Comparison of ENCODE assay signal across 22 cellular contexts in genomic region chr9:127189628-127190027, GRCh38.
DNase-seq lines count a peak whose midpoint lies in the region; ATAC-seq, FAIRE-seq and TF ChIP-seq lines count a peak whose summit lies in the region.
"Had no signal": no experiment of that assay in that cellular context is flagged by ENCODE, and none has a peak within 500 bp of the region (broad histone marks: within the 10 kb centered on the region; RNA-seq: fewer than 3 reads in every experiment).

No MANE protein-coding gene starts in this region.

- no peak overlapping the region for H3K4me3 Mint-ChIP-seq in natural killer cell treated with Interleukin-12 subunit alpha and Interleukin-12 subunit beta and Interleukin-15 and Interleukin-18, amount 100 ng/mL, for 72 hours

- H3K27ac ChIP-seq in heart left ventricle (no peak overlapping the region), skeletal muscle tissue (ENCODE audit: low read depth, low read length) (peak overlapping the region; percentile 87), WERI-Rb-1 (no peak overlapping the region)
- H3K27ac ChIP-seq: PC-9 had no signal

- H3K4me3 ChIP-seq in heart left ventricle (no peak overlapping the region), skeletal muscle tissue (ENCODE audit: low read length in 3 of 3) (no peak overlapping the region), WERI-Rb-1 (ENCODE audit: low read depth, low read length) (no peak overlapping the region)
- H3K4me3 ChIP-seq: PC-9 had no signal

- no peaks in the 10 kb centered on the region for H3K4me1 Mint-ChIP-seq in natural killer cell treated with Interleukin-12 subunit alpha and Interleukin-12 subunit beta and Interleukin-15 and Interleukin-18, amount 100 ng/mL, for 72 hours (ENCODE audit: low read depth in 2 of 2)

- H3K9me3 ChIP-seq in heart left ventricle (no peaks in the 10 kb centered on the region), skeletal muscle tissue (ENCODE audit: control insufficient read depth in 3 of 3, low read length in 3 of 3) (no peaks in the 10 kb centered on the region), WERI-Rb-1 (ENCODE audit: severe bottlenecking) (no peaks in the 10 kb centered on the region)

- no peak overlapping the region for H3K27ac Mint-ChIP-seq in natural killer cell treated with Interleukin-12 subunit alpha and Interleukin-12 subunit beta and Interleukin-15 and Interleukin-18, amount 100 ng/mL, for 72 hours

- FAIRE-seq in GM19239 (lab: Jason Lieb, UNC), result no peak
- FAIRE-seq: GM12892, H54, HTR-8/SVneo had no signal

- H3K27me3 ChIP-seq in heart left ventricle (no peaks in the 10 kb centered on the region), skeletal muscle tissue (ENCODE audit: control insufficient read depth in 3 of 3, insufficient read depth in 3 of 3, low read length in 3 of 3) (no peaks in the 10 kb centered on the region), WERI-Rb-1 (ENCODE audit: insufficient read depth, low read depth, severe bottlenecking) (no peaks in the 10 kb centered on the region)

- no peak for TF ChIP-seq CTCF in heart left ventricle (IDR thresholded peaks at IDR 0.05)
- TF ChIP-seq CTCF in WERI-Rb-1 (IDR thresholded peaks at IDR 0.05; ENCODE audit: low read depth, low read length), result no peak

- peaks cover 2 to 48% (median 37%) of the 10 kb centered on the region in 12 donors for H3K4me1 ChIP-seq in heart left ventricle
- peaks cover 45 to 50% (median 48%) of the 10 kb centered on the region in 3 donors for H3K4me1 ChIP-seq in skeletal muscle tissue (ENCODE audit: control insufficient read depth in 3 of 3, insufficient read depth in 3 of 3, low read length in 3 of 3)

- 73 to 92% (median 79%) methylated on average over 4 to 5 of the region's 5 CpGs for WGBS in heart left ventricle, 4 donors

- H3K9ac ChIP-seq in skeletal muscle tissue (ENCODE audit: low read depth in 1 of 3, low read length in 3 of 3), result no peak overlapping the region

- no peaks in the 10 kb centered on the region for H3K27me3 Mint-ChIP-seq in natural killer cell treated with Interleukin-12 subunit alpha and Interleukin-12 subunit beta and Interleukin-15 and Interleukin-18, amount 100 ng/mL, for 72 hours

- ATAC-seq in left cardiac atrium, result no peak
- no peak for ATAC-seq in heart left ventricle
- ATAC-seq in natural killer cell treated with Interleukin-12 subunit alpha and Interleukin-12 subunit beta and Interleukin-15 and Interleukin-18, amount 100 ng/mL, for 72 hours, result no peak
- no peak for ATAC-seq in GM21423 (IDR thresholded peaks at IDR 0.05; ENCODE audit: unreplicated experiment)

- H3K36me3 ChIP-seq in heart left ventricle, result no peaks in the 10 kb centered on the region
- no peaks in the 10 kb centered on the region for H3K36me3 ChIP-seq in skeletal muscle tissue (ENCODE audit: control insufficient read depth in 3 of 3, insufficient read depth in 3 of 3, low read length in 3 of 3)
- no peaks in the 10 kb centered on the region for H3K36me3 ChIP-seq in WERI-Rb-1

- H3K9me3 Mint-ChIP-seq in natural killer cell treated with Interleukin-12 subunit alpha and Interleukin-12 subunit beta and Interleukin-15 and Interleukin-18, amount 100 ng/mL, for 72 hours, result no peaks in the 10 kb centered on the region

- TF ChIP-seq POLR2A in heart left ventricle (IDR thresholded peaks at IDR 0.05), result no peak

- DNase-seq in left cardiac atrium, result peak; percentile 22
- DNase-seq in heart left ventricle, result no peak
- peak; percentile 56 for DNase-seq in natural killer cell treated with Interleukin-12 subunit alpha and Interleukin-12 subunit beta and Interleukin-15 and Interleukin-18, amount 100 ng/mL, for 72 hours (ENCODE audit: low spot score)
- DNase-seq in WERI-Rb-1, result no peak
- no peak for DNase-seq in GM19239 (ENCODE audit: insufficient read length, low spot score)
- no peak for DNase-seq in SKM-1 treated with dmso at 0.1 percent for 144 hours (lab: John Stamatoyannopoulos, UW; ENCODE audit: unreplicated experiment)
- DNase-seq: DMS153; DND-41; KBM-7; NCI-H2029; NCI-H446 treated with DMSO at 0.1 percent for 48 hours; NCI-H526; NCI-H82; NK-92 treated with Interleukin-12 subunit alpha and Interleukin-12 subunit beta, amount 100 ng/mL, for 24 hours; PC-9; RPMI8226; SHP77 treated with DMSO at 0.1 percent for 48 hours had no signal

- intact Hi-C loops in left cardiac atrium (cut with DNase I), result loop anchor here (5.0 to 10.0 kb wide), 3 partner anchors 52 to 67 kb away; partner anchors contain the start of gene ANGPTL2 (in 2 of the 2)
- intact Hi-C loops in heart left ventricle (cut with DNase I), result loop anchor here in 5 of 10 donors (5.0 to 10.0 kb wide), 4 partner anchors 67 to 232 kb away; partner anchors contain the start of gene ANGPTL2 (in 3 of the 5)

- H3K36me3 Mint-ChIP-seq in natural killer cell treated with Interleukin-12 subunit alpha and Interleukin-12 subunit beta and Interleukin-15 and Interleukin-18, amount 100 ng/mL, for 72 hours, result no peaks in the 10 kb centered on the region

Comparison
In these comparisons a context has a peak if more than half of its experiments do, and no peak if none do; other contexts are left out.
1. DNase-seq: peak in left cardiac atrium (single experiment) and natural killer cell treated with Interleukin-12 subunit alpha and Interleukin-12 subunit beta and Interleukin-15 and Interleukin-18, amount 100 ng/mL, for 72 hours (single experiment); none in heart left ventricle (0 of 5), WERI-Rb-1 (single experiment), GM19239 (single experiment) and SKM-1 treated with dmso at 0.1 percent for 144 hours (single experiment).